1 cellular context compared by ENCODE assay signal in genomic region chr18:58449366-58449935, GRCh38.
TF ChIP-seq lines count a peak whose summit lies in the region.

No MANE protein-coding gene starts in this region.

TF ChIP-seq in H1, 55 proteins besides CTCF, POLR2A, EP300 and RAD21:
- no peak for TF ChIP-seq CHD7 (IDR thresholded peaks at IDR 0.05; ENCODE audit: insufficient replicate concordance, low read length)
- no peak for TF ChIP-seq TAF1 (IDR thresholded peaks at IDR 0.05; ENCODE audit: low read depth, low read length)
- TF ChIP-seq CHD1 (IDR thresholded peaks at IDR 0.05; ENCODE audit: low read depth, low read length), result no peak
- TF ChIP-seq HDAC6 (IDR thresholded peaks at IDR 0.05; ENCODE audit: low read depth, low read length), result no peak
- TF ChIP-seq TCF12 (IDR thresholded peaks at IDR 0.05; ENCODE audit: low read depth, low read length), result no peak
- TF ChIP-seq KDM1A (IDR thresholded peaks at IDR 0.05; ENCODE audit: borderline replicate concordance, low read length), result no peak
- TF ChIP-seq SIRT6 (IDR thresholded peaks at IDR 0.05; ENCODE audit: low read length), result no peak
- TF ChIP-seq SP4 (IDR thresholded peaks at IDR 0.05; ENCODE audit: low read length), result no peak
- no peak for TF ChIP-seq YY1 (IDR thresholded peaks at IDR 0.05; ENCODE audit: low read depth, low read length)
- TF ChIP-seq USF2 (IDR thresholded peaks at IDR 0.05; ENCODE audit: low read length), result no peak
- no peak for TF ChIP-seq RBBP5 (IDR thresholded peaks at IDR 0.05; ENCODE audit: borderline replicate concordance, low read depth, low read length)
- TF ChIP-seq POU5F1 (IDR thresholded peaks at IDR 0.05; ENCODE audit: low read depth, low read length), result no peak
- no peak for TF ChIP-seq TAF7 (optimal IDR thresholded peaks at IDR 0.05; ENCODE audit: borderline replicate concordance, low read depth, low read length)
- no peak for TF ChIP-seq RFX5 (IDR thresholded peaks at IDR 0.05; ENCODE audit: borderline replicate concordance, low read depth, low read length)
